ENCODE assay signal across 11 cellular contexts in the genomic region with DNA sequence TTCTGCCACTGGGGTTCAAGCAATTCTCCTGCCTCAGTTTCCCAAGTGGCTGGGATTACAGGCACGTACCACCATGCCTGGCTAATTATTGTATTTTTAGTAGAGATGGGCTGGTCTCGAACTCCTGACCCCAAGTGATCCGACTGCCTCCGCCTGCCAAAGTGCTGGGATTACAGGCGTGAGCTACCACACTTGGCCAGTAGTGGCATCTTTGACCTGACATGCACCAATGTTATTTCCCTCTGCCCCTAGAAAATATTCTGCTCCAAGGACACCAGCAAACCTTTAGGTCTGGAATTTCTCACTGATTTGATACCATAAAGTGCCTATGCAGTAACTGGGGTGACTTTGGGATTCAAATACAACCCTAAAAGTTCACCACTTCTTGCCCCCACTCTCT.
A peak's percentile ranks its signal among the peaks of the same experiment; 100 is the strongest.
DNase-seq lines count a peak whose midpoint lies in the region; ATAC-seq, FAIRE-seq and TF ChIP-seq lines count a peak whose summit lies in the region.
"Had no signal": no experiment of that assay in that cellular context is flagged by ENCODE, and none has a peak within 500 bp of the region (broad histone marks: within the 10 kb centered on the region; RNA-seq: fewer than 3 reads in every experiment).

No MANE protein-coding gene starts in this region.

- TF ChIP-seq EP300 in K562 (IDR thresholded peaks at IDR 0.05; ENCODE audit: low read length): no peak

- peak overlapping the region; percentile 82 for H3K27ac Mint-ChIP-seq in CD4-positive, alpha-beta T cell
- no peak overlapping the region for H3K27ac Mint-ChIP-seq in glutamatergic neuron (ENCODE audit: unreplicated experiment)

- H4K91ac ChIP-seq in IMR-90 (ENCODE audit: insufficient read depth, low read depth, low read length): 0 out of 2 replicates have a peak overlapping the region, but pooled peaks have one; percentile 7

- no peak for TF ChIP-seq CTCF in CD4-positive, alpha-beta T cell (IDR thresholded peaks at IDR 0.05)
- TF ChIP-seq CTCF in IMR-90 (conservative IDR thresholded peaks at IDR 0.05; ENCODE audit: low read depth, low read length): no peak
- TF ChIP-seq CTCF in K562 (IDR thresholded peaks at IDR 0.05 in 2 of 3, conservative IDR thresholded peaks at IDR 0.05 in 1 of 3; ENCODE audit: insufficient read depth in 2 of 3, low read depth in 1 of 3, low read length in 3 of 3): 0 out of 6 replicates have a peak, but pooled peaks of 2 of the 3 experiments have one; percentile 5 to 17
- peak; percentile 8 for TF ChIP-seq CTCF in retinal pigment epithelial cell (conservative IDR thresholded peaks at IDR 0.05; ENCODE audit: low read depth, low read length)
- TF ChIP-seq CTCF in glutamatergic neuron (IDR thresholded peaks at IDR 0.05; ENCODE audit: partially characterized antibody, unreplicated experiment): no peak

- TF ChIP-seq POLR2A in IMR-90 (IDR thresholded peaks at IDR 0.05; ENCODE audit: low read depth, low read length) (peak; percentile 17; the same call in 1 of the 2 replicates), K562 (conservative IDR thresholded peaks at IDR 0.05) (no peak)

- intact Hi-C loops in CD4-positive, alpha-beta T cell (cut with DNase I, micrococcal nuclease): loop anchor here (5.0 to 10.0 kb wide), 2 partner anchors 39 to 46 kb away; no protein-coding TSS in a partner anchor
- intact Hi-C loops in IMR-90 (cut with micrococcal nuclease) (no loop called here), K562 (cut with micrococcal nuclease) (no loop called here)

- POLR2A ChIA-PET in CD4-positive, alpha-beta T cell (lab: Charles Lee): interaction anchor here (1.8 to 2.2 kb wide), 3 partner anchors 11 to 103 kb away, joined by 6 to 9 read pairs (median 6); no protein-coding TSS in a partner anchor
- POLR2A ChIA-PET in IMR-90 (lab: Charles Lee; ENCODE audit: unreplicated experiment): no interaction called here
- POLR2A ChIA-PET in K562 (lab: Yijun Ruan, JAX): interaction anchor here (1.0 to 1.3 kb wide), 2 partner anchors 9 kb away, joined by 3 to 5 read pairs; no protein-coding TSS in a partner anchor

- H3K4me2 ChIP-seq in IMR-90 (ENCODE audit: low read depth, low read length) (peak overlapping the region; percentile 37), K562 (ENCODE audit: insufficient read depth, low read length) (no peak overlapping the region)
- H3K4me2 ChIP-seq: KMS-11 had no signal

- H3K27me3 ChIP-seq in CD4-positive, alpha-beta T cell (ENCODE audit: control insufficient read depth, insufficient read depth, low read length): no peaks in the 10 kb centered on the region
- H3K27me3 ChIP-seq in IMR-90 (ENCODE audit: control insufficient read depth, insufficient read depth, low read length) (no peaks in the 10 kb centered on the region), K562 (ENCODE audit: control insufficient read depth in 2 of 2, insufficient read depth in 2 of 2, low read length in 2 of 2) (no peaks in the 10 kb centered on the region; a peak in 1 of 5 replicates)

- peak overlapping the region; percentile 93 for H2BK5ac ChIP-seq in IMR-90 (ENCODE audit: low read depth, low read length, poor library complexity, severe bottlenecking)

- dilution Hi-C loops in IMR-90 (cut with HindIII; ENCODE audit: low sequenced_read_pairs, unreplicated experiment): no loop called here

- H2BK15ac ChIP-seq in IMR-90 (ENCODE audit: low read depth, low read length): no peak overlapping the region

- peaks cover 85% of the 10 kb centered on the region for H3K4me1 Mint-ChIP-seq in CD4-positive, alpha-beta T cell (ENCODE audit: low read depth)
- H3K4me1 Mint-ChIP-seq in glutamatergic neuron (ENCODE audit: low read depth, unreplicated experiment): peaks cover 23% of the 10 kb centered on the region

- no peaks in the 10 kb centered on the region for H3K27me3 Mint-ChIP-seq in CD4-positive, alpha-beta T cell
- H3K27me3 Mint-ChIP-seq in glutamatergic neuron (ENCODE audit: unreplicated experiment): peaks cover 3% of the 10 kb centered on the region

- no peak for ATAC-seq in CD4-positive, alpha-beta T cell (ENCODE audit: poor library complexity)
- ATAC-seq in IMR-90 (ENCODE audit: low read depth) (no peak), K562 (no peak)

- H2AK9ac ChIP-seq in IMR-90 (replicated peaks; ENCODE audit: low read depth, low read length, poor library complexity): no peak overlapping the region

- H3K36me3 Mint-ChIP-seq in CD4-positive, alpha-beta T cell (ENCODE audit: low read depth): peaks cover 56% of the 10 kb centered on the region
- H3K36me3 Mint-ChIP-seq in glutamatergic neuron (ENCODE audit: unreplicated experiment): peaks cover 4% of the 10 kb centered on the region

- 0 out of 2 replicates have a peak overlapping the region, but pooled peaks have one; percentile 40 for H3K4ac ChIP-seq in IMR-90 (ENCODE audit: low read depth, low read length)

- no peak for TF ChIP-seq RAD21 in IMR-90 (IDR thresholded peaks at IDR 0.05; ENCODE audit: low read length)
- no peak for TF ChIP-seq RAD21 in K562 (CRISPR knock-in tag; conservative IDR thresholded peaks at IDR 0.05 in 1 of 2, IDR thresholded peaks at IDR 0.05 in 1 of 2)

- CTCF ChIA-PET in CD4-positive, alpha-beta T cell (lab: Charles Lee): interaction anchor here (1.1 to 1.7 kb wide), 3 partner anchors 10 to 164 kb away, joined by 3 to 8 read pairs (median 5); no protein-coding TSS in a partner anchor
- CTCF ChIA-PET in IMR-90 (lab: Yijun Ruan, JAX) (interaction anchor here (0.7 kb wide), 1 partner anchor 917 kb away, joined by 3 read pairs; no protein-coding TSS in a partner anchor), K562 (lab: Yijun Ruan, JAX; ENCODE audit: low intra/inter-chr PET ratio) (no interaction called here)

- H3K9me1 ChIP-seq in IMR-90 (ENCODE audit: insufficient read depth, low read length): peaks cover 25% of the 10 kb centered on the region
- no peaks in the 10 kb centered on the region for H3K9me1 ChIP-seq in K562 (ENCODE audit: control insufficient read depth, insufficient read depth, low read length)

- H3K79me2 ChIP-seq in K562 (ENCODE audit: control insufficient read depth, insufficient read depth, low read length): no peaks in the 10 kb centered on the region

- H4K8ac ChIP-seq in IMR-90 (ENCODE audit: low read depth in 2 of 2, low read length in 2 of 2): peak overlapping the region in 1 of 2 experiments; percentile 49; a peak in 2 of 4 replicates

- H3K18ac ChIP-seq in IMR-90 (ENCODE audit: low read depth, low read length): peak overlapping the region; percentile 69

- peak overlapping the region; percentile 62 for H3K9ac ChIP-seq in IMR-90 (ENCODE audit: low read depth, low read length)
- H3K9ac ChIP-seq in K562 (ENCODE audit: insufficient read depth in 1 of 2, low read depth in 2 of 2, low read length in 2 of 2): no peak overlapping the region
- H3K9ac ChIP-seq: KMS-11 had no signal

- 89% methylated on average over 3 of the region's 5 CpGs; no CpG with 5 or more reads in 1 of the 2 experiments for WGBS in IMR-90 (ENCODE audit: extremely low coverage in 2 of 2, insufficient read length in 1 of 2), 2 experiments
- 51% methylated on average over 5 of the region's 5 CpGs for WGBS in K562 (ENCODE audit: insufficient coverage, low coverage, missing lambda C conversion rate)

- FAIRE-seq in K562 (lab: Jason Lieb, UNC): no peak
- FAIRE-seq: G401.6 had no signal

- H2AFZ ChIP-seq in IMR-90 (replicated peaks; ENCODE audit: low read length, poor library complexity) (no peak overlapping the region), K562 (ENCODE audit: low read depth, low read length) (no peak overlapping the region)

- no peak overlapping the region for H3K4me3 Mint-ChIP-seq in CD4-positive, alpha-beta T cell
- no peak overlapping the region for H3K4me3 Mint-ChIP-seq in glutamatergic neuron (ENCODE audit: unreplicated experiment)

- no peak overlapping the region for H2BK20ac ChIP-seq in IMR-90 (ENCODE audit: low read depth, low read length)

- BruUV-seq in IMR-90 (replicated peaks; lab: Mats Ljungman, UMichigan): no TSS peak
- no TSS peak for BruUV-seq in K562 (replicated peaks; lab: Mats Ljungman, UMichigan)

- H2AK5ac ChIP-seq in IMR-90 (ENCODE audit: low read depth, low read length): no peak overlapping the region; the same call in 1 of the 2 replicates

- no peak overlapping the region for H3K56ac ChIP-seq in IMR-90 (ENCODE audit: extremely low read depth, insufficient read depth, low read length)

- DNase-seq in CD4-positive, alpha-beta T cell: no peak
- DNase-seq in IMR-90 (no peak), K562 (ENCODE audit: extremely low read depth in 1 of 4, low spot score in 3 of 4) (no peak), retinal pigment epithelial cell (ENCODE audit: low read depth) (no peak), HuH-7.5 (ENCODE audit: low spot score) (no peak), glutamatergic neuron (no peak), NCI-H1436 (lab: John Stamatoyannopoulos, UW) (no peak), NCI-H526 (lab: John Stamatoyannopoulos, UW) (no peak)
- DNase-seq: cerebellar nuclear complex had no signal

- peak overlapping the region; percentile 71; the same call in 1 of the 2 replicates for H3K23ac ChIP-seq in IMR-90 (ENCODE audit: low read depth, low read length)

- peaks cover 46% of the 10 kb centered on the region for H3K36me3 ChIP-seq in IMR-90 (ENCODE audit: control insufficient read depth, insufficient read depth, low read length)
- no peaks in the 10 kb centered on the region for H3K36me3 ChIP-seq in K562 (ENCODE audit: control insufficient read depth, insufficient read depth, low read length)

- H3K9me3 ChIP-seq in CD4-positive, alpha-beta T cell (ENCODE audit: control insufficient read depth, low read length): no peaks in the 10 kb centered on the region
- H3K9me3 ChIP-seq in IMR-90 (ENCODE audit: control insufficient read depth, insufficient read depth, low read length) (no peaks in the 10 kb centered on the region), K562 (replicated peaks; ENCODE audit: control insufficient read depth, insufficient read depth, low read depth, low read length) (no peaks in the 10 kb centered on the region)

- H2BK120ac ChIP-seq in IMR-90 (ENCODE audit: low read depth, low read length): no peak overlapping the region

- H3K79me1 ChIP-seq in IMR-90 (ENCODE audit: low read depth in 1 of 2, low read length in 2 of 2): peaks cover 21 to 65% of the 10 kb centered on the region in 2 experiments

- H4K5ac ChIP-seq in IMR-90 (ENCODE audit: low read depth, low read length): peak overlapping the region; percentile 70

- in situ Hi-C loops in IMR-90 (cut with MboI; ENCODE audit: low sequenced_read_pairs): loop anchor here (25.0 kb wide), 1 partner anchor 1056 kb away; the partner anchor contains the start of gene NRBF2
- in situ Hi-C loops in K562 (cut with MboI): no loop called here

- H3K4me3 ChIP-seq in IMR-90 (ENCODE audit: insufficient read depth, low read depth, low read length) (no peak overlapping the region), K562 (no peak overlapping the region), retinal pigment epithelial cell (ENCODE audit: low read length) (no peak overlapping the region)

- no peak overlapping the region for H3K27ac ChIP-seq in CD4-positive, alpha-beta T cell (ENCODE audit: low read depth, low read length)
- H3K27ac ChIP-seq in IMR-90 (ENCODE audit: insufficient read depth, low read length) (peak overlapping the region; percentile 82), K562 (ENCODE audit: extremely low read depth, low read depth, low read length) (no peak overlapping the region)
- H3K27ac ChIP-seq: KMS-11 had no signal

- H4K20me1 ChIP-seq in IMR-90 (ENCODE audit: insufficient read depth, low read length) (peaks cover 26% of the 10 kb centered on the region), K562 (replicated peaks; ENCODE audit: control insufficient read depth, insufficient read depth, low read length) (no peaks in the 10 kb centered on the region)

- H3K14ac ChIP-seq in IMR-90 (replicated peaks; ENCODE audit: low read depth, low read length): peak overlapping the region; percentile 40; the same call in 1 of the 2 replicates

- H3K9me3 Mint-ChIP-seq in CD4-positive, alpha-beta T cell: no peaks in the 10 kb centered on the region
- H3K9me3 Mint-ChIP-seq in glutamatergic neuron (ENCODE audit: unreplicated experiment): peaks cover 1% of the 10 kb centered on the region

- peaks cover 42% of the 10 kb centered on the region for H3K4me1 ChIP-seq in IMR-90 (ENCODE audit: control insufficient read depth, insufficient read depth, low read length)
- no peaks in the 10 kb centered on the region for H3K4me1 ChIP-seq in K562 (replicated peaks in 1 of 2; ENCODE audit: control insufficient read depth in 2 of 2, insufficient read depth in 2 of 2, low read length in 2 of 2)

Comparison
In these comparisons a context has a peak if more than half of its experiments do, and no peak if none do; other contexts are left out.
1. CTCF ChIP-seq: peak in K562 (2 of 3) and retinal pigment epithelial cell (single experiment); none in CD4-positive, alpha-beta T cell (single experiment), IMR-90 (single experiment) and glutamatergic neuron (single experiment).
2. intact Hi-C loops: an anchor here in CD4-positive, alpha-beta T cell (5.0 to 10.0 kb wide); none called in IMR-90 and K562.